In genomic region chr17:45812102-45812501, GRCh38 we compare ENCODE assay signal across 14 cellular contexts. TPM values are rescaled to one million over a fixed set of nuclear protein-coding genes. Genes with fewer than 3 reads are reported as not detected.
A peak's percentile ranks its signal among the peaks of the same experiment; 100 is the strongest.
DNase-seq lines count a peak whose midpoint lies in the region; ATAC-seq, FAIRE-seq and TF ChIP-seq lines count a peak whose summit lies in the region.
"Had no signal": no experiment of that assay in that cellular context is flagged by ENCODE, and none has a peak within 500 bp of the region (broad histone marks: within the 10 kb centered on the region; RNA-seq: fewer than 3 reads in every experiment).

No MANE protein-coding gene starts in this region.

- H3K36me3 ChIP-seq in keratinocyte (ENCODE audit: control insufficient read depth in 2 of 2, extremely low read depth in 1 of 2, insufficient read depth in 2 of 2, low read length in 2 of 2): no peaks in the 10 kb centered on the region
- H3K36me3 ChIP-seq: HAP-1 had no signal

- no peaks in the 10 kb centered on the region for H3K36me3 Mint-ChIP-seq in natural killer cell

- no peak overlapping the region for H3K4me2 ChIP-seq in keratinocyte (ENCODE audit: control insufficient read depth, extremely low read depth, insufficient read depth, low read depth, low read length)

- H3K4me1 Mint-ChIP-seq in natural killer cell: no peaks in the 10 kb centered on the region

- no peak overlapping the region for H3K4me3 ChIP-seq in keratinocyte (ENCODE audit: control insufficient read depth in 2 of 3, extremely low read depth in 1 of 3, insufficient read depth in 2 of 3, low read depth in 1 of 3, low read length in 3 of 3)
- H3K4me3 ChIP-seq: HAP-1 had no signal

- ATAC-seq in natural killer cell: no peak
- no peak for ATAC-seq in HG03159 (IDR thresholded peaks at IDR 0.05; ENCODE audit: unreplicated experiment)

- dilution Hi-C loops in keratinocyte (cut with MboI; ENCODE audit: extremely low pct_ligation_motif_present, low sequenced_read_pairs): no loop called here

- intact Hi-C loops in natural killer cell (cut with micrococcal nuclease) (no loop called here), posterior vena cava (cut with DNase I) (no loop called here)

- H3K9me3 Mint-ChIP-seq in natural killer cell: no peaks in the 10 kb centered on the region

- H3K27ac ChIP-seq in keratinocyte (ENCODE audit: control insufficient read depth, insufficient read depth, low read length): no peak overlapping the region

- H3K27ac Mint-ChIP-seq in natural killer cell: no peak overlapping the region

- H3K4me1 ChIP-seq in keratinocyte (ENCODE audit: control insufficient read depth, extremely low read depth, insufficient read depth, low read length): no peaks in the 10 kb centered on the region
- H3K4me1 ChIP-seq: HAP-1 had no signal

- H3K9me1 ChIP-seq in keratinocyte (ENCODE audit: control insufficient read depth, extremely low read depth, insufficient read depth, low read length): no peaks in the 10 kb centered on the region

- H3K27me3 Mint-ChIP-seq in natural killer cell (ENCODE audit: low read depth in 2 of 2): peaks cover 0 to 8% of the 10 kb centered on the region in 2 donors

- H3K9me3 ChIP-seq in keratinocyte (ENCODE audit: control insufficient read depth, low read depth, low read length): no peaks in the 10 kb centered on the region
- H3K9me3 ChIP-seq: HAP-1 had no signal

- FAIRE-seq in keratinocyte (lab: Jason Lieb, UNC): no peak

- no peaks in the 10 kb centered on the region for H3K79me2 ChIP-seq in keratinocyte (ENCODE audit: control insufficient read depth, insufficient read depth, low read length)

- peak; percentile 33 to 51 (median 40) for TF ChIP-seq CTCF in keratinocyte (optimal IDR thresholded peaks at IDR 0.05 in 1 of 3, IDR thresholded peaks at IDR 0.05 in 1 of 3, conservative IDR thresholded peaks at IDR 0.05 in 1 of 3; ENCODE audit: extremely low read depth in 1 of 3, insufficient read depth in 2 of 3, low read length in 3 of 3)
- TF ChIP-seq CTCF in natural killer cell (IDR thresholded peaks at IDR 0.05): no peak

- DNase-seq in DMS 273 treated with DMSO at 0.1 percent for 48 hours (lab: John Stamatoyannopoulos, UW) (peak; percentile 40), HT1080 (ENCODE audit: low read depth) (peak; percentile 23), SW480 (ENCODE audit: low spot score) (peak; percentile 47), keratinocyte (ENCODE audit: low read depth, low spot score) (no peak), natural killer cell (no peak), posterior vena cava (ENCODE audit: low spot score) (no peak), nucleus accumbens (lab: John Stamatoyannopoulos, UW) (no peak)
- DNase-seq: activated CD4-positive, CD25-positive, alpha-beta regulatory T cell; activated naive CD4-positive, alpha-beta T cell treated with anti-CD3 and anti-CD28 coated beads, Interleukin-2, amount 50 U/mL, for 16 hours; effector CD8-positive, alpha-beta T cell; islet precursor cell had no signal

- no peak overlapping the region for H3K4me3 Mint-ChIP-seq in natural killer cell

- H3K9ac ChIP-seq in keratinocyte (ENCODE audit: control insufficient read depth, extremely low read depth, insufficient read depth, low read length): no peak overlapping the region

- no peaks in the 10 kb centered on the region for H4K20me1 ChIP-seq in keratinocyte (ENCODE audit: control insufficient read depth, extremely low read depth, insufficient read depth, low read length)

- H2AFZ ChIP-seq in keratinocyte (ENCODE audit: control insufficient read depth, low read length): no peak overlapping the region

- peaks cover 5% of the 10 kb centered on the region for H3K27me3 ChIP-seq in keratinocyte (ENCODE audit: control insufficient read depth, extremely low read depth, insufficient read depth, low read length)

RNA-seq across cellular contexts. Expression of gene CRHR1, which starts 28.0 kb away (rescaled TPM):
- total RNA-seq in HT1080 (2014; rRNA removed; shearing (Covaris generic)): not detected in 2 replicates
- not detected in 2 replicates for polyA plus RNA-seq in HT1080 (2015; cell fraction: cytosol; rRNA removed)
- polyA plus RNA-seq in HT1080 (2015; cell fraction: nucleus; rRNA removed): not detected in 2 replicates
- not detected in 3 replicates for polyA plus RNA-seq in keratinocyte
- polyA plus RNA-seq in keratinocyte (2011; ENCODE audit: low read depth): not detected
- polyA plus RNA-seq in keratinocyte (2011; cell fraction: cytosol; rRNA removed): not detected in 2 replicates
- polyA plus RNA-seq in keratinocyte (2011; cell fraction: nucleus; rRNA removed): not detected in 2 replicates
- not detected in 2 replicates for polyA plus RNA-seq in keratinocyte (2012; ENCODE audit: low replicate concordance)
- polyA minus RNA-seq in keratinocyte: not detected in 3 replicates
- polyA minus RNA-seq in keratinocyte (2011; cell fraction: cytosol; rRNA and poly(A)+ RNA removed): not detected
- polyA minus RNA-seq in keratinocyte (2011; cell fraction: nucleus; rRNA and poly(A)+ RNA removed): not detected in 2 replicates
- total RNA-seq in natural killer cell (not detected), posterior vena cava (not detected)
- total RNA-seq: pulmonary artery endothelial cell had no signal

RNA-seq across cellular contexts. Expression of gene SPPL2C, which starts 32.6 kb away (rescaled TPM):
- not detected in 2 replicates for total RNA-seq in HT1080 (2014; rRNA removed; shearing (Covaris generic))
- not detected in 2 replicates for polyA plus RNA-seq in HT1080 (2015; cell fraction: cytosol; rRNA removed)
- not detected in 2 replicates for polyA plus RNA-seq in HT1080 (2015; cell fraction: nucleus; rRNA removed)
- polyA plus RNA-seq in keratinocyte: not detected in 3 replicates
- not detected for polyA plus RNA-seq in keratinocyte (2011; ENCODE audit: low read depth)
- polyA plus RNA-seq in keratinocyte (2011; cell fraction: cytosol; rRNA removed): not detected in 2 replicates
- polyA plus RNA-seq in keratinocyte (2011; cell fraction: nucleus; rRNA removed): not detected in 2 replicates
- not detected in 2 replicates for polyA plus RNA-seq in keratinocyte (2012; ENCODE audit: low replicate concordance)
- not detected in 3 replicates for polyA minus RNA-seq in keratinocyte
- not detected for polyA minus RNA-seq in keratinocyte (2011; cell fraction: cytosol; rRNA and poly(A)+ RNA removed)
- polyA minus RNA-seq in keratinocyte (2011; cell fraction: nucleus; rRNA and poly(A)+ RNA removed): not detected in 2 replicates
- total RNA-seq in natural killer cell: not detected
- total RNA-seq in posterior vena cava: not detected
- total RNA-seq: pulmonary artery endothelial cell had no signal

Comparison
In these comparisons a context has a peak if more than half of its experiments do, and no peak if none do; other contexts are left out.
1. DNase-seq: peak in DMS 273 treated with DMSO at 0.1 percent for 48 hours (single experiment), HT1080 (single experiment) and SW480 (single experiment); none in keratinocyte (single experiment), natural killer cell (single experiment), posterior vena cava (single experiment) and nucleus accumbens (0 of 56).